In genomic region chr1:198295186-198295585, GRCh38 we compare ENCODE assay signal across 2 cellular contexts.
A peak's percentile ranks its signal among the peaks of the same experiment; 100 is the strongest.
TF ChIP-seq lines count a peak whose summit lies in the region.

No MANE protein-coding gene starts in this region.

TF ChIP-seq in H1, 55 proteins besides CTCF, POLR2A, EP300 and RAD21 (continued from another document):
- TF ChIP-seq SRF (IDR thresholded peaks at IDR 0.05; ENCODE audit: low read depth, low read length): no peak
TF ChIP-seq in H1: peak in this region for 0.

TF ChIP-seq in neural cell, 6 proteins besides CTCF, POLR2A, EP300 and RAD21:
- TF ChIP-seq REST (IDR thresholded peaks at IDR 0.05; ENCODE audit: borderline replicate concordance) (no peak), MXI1 (conservative IDR thresholded peaks at IDR 0.05; ENCODE audit: poor library complexity, severe bottlenecking) (no peak), TAF1 (IDR thresholded peaks at IDR 0.05; ENCODE audit: low read depth) (no peak), SMC3 (conservative IDR thresholded peaks at IDR 0.05; ENCODE audit: poor library complexity) (no peak), EZH2 (IDR thresholded peaks at IDR 0.05; ENCODE audit: borderline replicate concordance, insufficient read depth, low read length, poor library complexity, severe bottlenecking) (no peak), POLR2AphosphoS5 (IDR thresholded peaks at IDR 0.05) (peak; percentile 35)
